In genomic region chr2:184879671-184880070, GRCh38 we compare ENCODE assay signal across 20 cellular contexts.
DNase-seq lines count a peak whose midpoint lies in the region; ATAC-seq, FAIRE-seq and TF ChIP-seq lines count a peak whose summit lies in the region.
"Had no signal": no experiment of that assay in that cellular context is flagged by ENCODE, and none has a peak within 500 bp of the region (broad histone marks: within the 10 kb centered on the region; RNA-seq: fewer than 3 reads in every experiment).

No MANE protein-coding gene starts in this region.

- peak; percentile 84 for FAIRE-seq in D721Med (lab: Jason Lieb, UNC)
- FAIRE-seq: A549 had no signal

- no peak overlapping the region for H3K27ac ChIP-seq in neural progenitor cell
- H3K27ac ChIP-seq: A549; BLaER1 treated with 17β-estradiol and CSF1 and Interleukin-3, amounts not matched to agents 10 nM and 100 nM had no signal

- H3F3A ChIP-seq in neural progenitor cell (ENCODE audit: low read depth) = no peaks in the 10 kb centered on the region

- H3K4me3 Mint-ChIP-seq in effector memory CD8-positive, alpha-beta T cell = no peak overlapping the region
- H3K4me3 Mint-ChIP-seq in neural progenitor cell = no peak overlapping the region
- H3K4me3 Mint-ChIP-seq: CD8-positive, alpha-beta memory T cell had no signal

- H3K36me3 Mint-ChIP-seq in effector memory CD8-positive, alpha-beta T cell (ENCODE audit: insufficient read depth) = no peaks in the 10 kb centered on the region
- no peaks in the 10 kb centered on the region for H3K36me3 Mint-ChIP-seq in neural progenitor cell
- H3K36me3 Mint-ChIP-seq: CD8-positive, alpha-beta memory T cell had no signal

- ATAC-seq in effector memory CD8-positive, alpha-beta T cell (replicated peaks) = no peak
- ATAC-seq: A549 had no signal

- no peaks in the 10 kb centered on the region for H3K9me3 ChIP-seq in neural progenitor cell (ENCODE audit: low read depth)
- H3K9me3 ChIP-seq: A549; BLaER1 treated with 17β-estradiol and CSF1 and Interleukin-3, amounts not matched to agents 10 nM and 100 nM; HAP-1; SK-N-SH had no signal

- H3K27me3 Mint-ChIP-seq in effector memory CD8-positive, alpha-beta T cell = no peaks in the 10 kb centered on the region
- H3K27me3 Mint-ChIP-seq in neural progenitor cell (ENCODE audit: insufficient read depth, low read depth) = no peaks in the 10 kb centered on the region
- H3K27me3 Mint-ChIP-seq: CD8-positive, alpha-beta memory T cell had no signal

- no peaks in the 10 kb centered on the region for H3K4me1 Mint-ChIP-seq in effector memory CD8-positive, alpha-beta T cell (ENCODE audit: low read depth in 2 of 2)
- H3K4me1 Mint-ChIP-seq in neural progenitor cell = peaks cover 6% of the 10 kb centered on the region
- H3K4me1 Mint-ChIP-seq: CD8-positive, alpha-beta memory T cell had no signal

- no peak overlapping the region for H2AFZ ChIP-seq in neural progenitor cell (replicated peaks)

- H3K4me2 ChIP-seq in neural progenitor cell = no peak overlapping the region
- H3K4me2 ChIP-seq: A549; BLaER1 treated with 17β-estradiol and CSF1 and Interleukin-3, amounts not matched to agents 10 nM and 100 nM; SK-N-SH had no signal

- H4K20me1 ChIP-seq in neural progenitor cell (ENCODE audit: low read depth) = no peaks in the 10 kb centered on the region
- H4K20me1 ChIP-seq: BLaER1 treated with 17β-estradiol and CSF1 and Interleukin-3, amounts not matched to agents 10 nM and 100 nM had no signal

- H3K79me2 ChIP-seq in neural progenitor cell (ENCODE audit: low read depth) = no peaks in the 10 kb centered on the region

- H3K27me3 ChIP-seq in neural progenitor cell = no peaks in the 10 kb centered on the region
- H3K27me3 ChIP-seq: BLaER1 treated with 17β-estradiol and CSF1 and Interleukin-3, amounts not matched to agents 10 nM and 100 nM had no signal

- no peak overlapping the region for H3K4me3 ChIP-seq in neural progenitor cell
- H3K4me3 ChIP-seq: A549; BLaER1 treated with 17β-estradiol and CSF1 and Interleukin-3, amounts not matched to agents 10 nM and 100 nM; HAP-1 had no signal

- no peak for TF ChIP-seq CTCF in D721Med (IDR thresholded peaks at IDR 0.05; ENCODE audit: insufficient read depth, missing control alignments)
- TF ChIP-seq CTCF in neural progenitor cell (IDR thresholded peaks at IDR 0.05) = no peak

- no peaks in the 10 kb centered on the region for H3K4me1 ChIP-seq in neural progenitor cell
- H3K4me1 ChIP-seq: A549; BLaER1 treated with 17β-estradiol and CSF1 and Interleukin-3, amounts not matched to agents 10 nM and 100 nM; HAP-1 had no signal

- DNase-seq in D721Med (ENCODE audit: insufficient read length, low spot score) = no peak
- peak; percentile 10 for DNase-seq in HT1080 (ENCODE audit: low read depth)
- peak; percentile 63 for DNase-seq in astrocyte of the hippocampus (ENCODE audit: low read depth, low spot score)
- peak; percentile 72 for DNase-seq in iris pigment epithelial cell (ENCODE audit: low read depth)
- no peak for DNase-seq in effector memory CD8-positive, alpha-beta T cell
- DNase-seq in neural progenitor cell (ENCODE audit: low spot score) = no peak
- DNase-seq in NCI-H146 (lab: John Stamatoyannopoulos, UW) = no peak
- DNase-seq in cerebellar cortex (ENCODE audit: low spot score) = no peak
- DNase-seq: CD8-positive, alpha-beta memory T cell; NCI-H1105 treated with DMSO at 0.1 percent for 48 hours; NCI-H187; NCI-H2227 treated with DMSO at 0.1 percent for 48 hours; NCI-H524; NCI-H82; OCI-M1; SHP77 treated with DMSO at 0.1 percent for 48 hours; SK-N-SH had no signal

- H3K9ac ChIP-seq in neural progenitor cell = no peak overlapping the region
- H3K9ac ChIP-seq: BLaER1 treated with 17β-estradiol and CSF1 and Interleukin-3, amounts not matched to agents 10 nM and 100 nM; SK-N-SH had no signal

- H3K9me3 Mint-ChIP-seq in effector memory CD8-positive, alpha-beta T cell = peaks cover 10 to 20% of the 10 kb centered on the region in 2 donors
- no peaks in the 10 kb centered on the region for H3K9me3 Mint-ChIP-seq in neural progenitor cell

- H3K36me3 ChIP-seq in neural progenitor cell = no peaks in the 10 kb centered on the region
- H3K36me3 ChIP-seq: BLaER1 treated with 17β-estradiol and CSF1 and Interleukin-3, amounts not matched to agents 10 nM and 100 nM; HAP-1 had no signal

- no peak overlapping the region for H3K27ac Mint-ChIP-seq in effector memory CD8-positive, alpha-beta T cell
- no peak overlapping the region for H3K27ac Mint-ChIP-seq in neural progenitor cell
- H3K27ac Mint-ChIP-seq: CD8-positive, alpha-beta memory T cell had no signal

Comparison
In these comparisons a context has a peak if more than half of its experiments do, and no peak if none do; other contexts are left out.
1. DNase-seq: peak in HT1080 (single experiment), astrocyte of the hippocampus (single experiment) and iris pigment epithelial cell (single experiment); none in D721Med (single experiment), effector memory CD8-positive, alpha-beta T cell (0 of 3), neural progenitor cell (single experiment), NCI-H146 (single experiment) and cerebellar cortex (single experiment).